ENCODE assay signal across 24 cellular contexts in genomic region chr22:38432264-38432663, GRCh38. TPM values are rescaled to one million over a fixed set of nuclear protein-coding genes. Genes with fewer than 3 reads are reported as not detected.
"Had no signal": no experiment of that assay in that cellular context is flagged by ENCODE, and none has a peak within 500 bp of the region (broad histone marks: within the 10 kb centered on the region; RNA-seq: fewer than 3 reads in every experiment).

No MANE protein-coding gene starts in this region.

- H3K36me3 ChIP-seq: ascending aorta, breast epithelium, colonic mucosa, esophagus squamous epithelium, uterus had no signal

- DNase-seq: activated CD4-positive, alpha-beta T cell treated with anti-CD3 and anti-CD28 coated beads, Interleukin-2, amount 10 ng/mL, durations not matched to agents 7 days and 5 days; activated CD4-positive, CD25-positive, alpha-beta regulatory T cell treated with anti-CD3 and anti-CD28 coated beads, Interleukin-2, amount 50 U/mL, for 72 hours; activated CD8-positive, alpha-beta memory T cell treated with anti-CD3 and anti-CD28 coated beads, Interleukin-2, amount 10 ng/mL, durations not matched to agents 7 days and 5 days; activated CD8-positive, alpha-beta T cell treated with anti-CD3 and anti-CD28 coated beads for 36 hours; activated effector memory CD4-positive, alpha-beta T cell treated with anti-CD3 and anti-CD28 coated beads, Interleukin-2, amount 50 U/mL, for 16 hours; activated naive CD4-positive, alpha-beta T cell treated with anti-CD3 and anti-CD28 coated beads, Interleukin-2, amount 10 ng/mL, durations not matched to agents 7 days and 5 days; activated T-cell treated with anti-CD3 and anti-CD28 coated beads for 4 hours; colonic mucosa; dorsolateral prefrontal cortex; esophagus squamous epithelium; nucleus accumbens; stimulated activated CD4-positive, alpha-beta T cell treated with anti-CD3 and anti-CD28 coated beads, Interleukin-2, amount 100 ng/mL, for 48 hours; stimulated activated CD8-positive, alpha-beta memory T cell treated with anti-CD3 and anti-CD28 coated beads, Interleukin-4, amount 100 ng/mL, for 48 hours; stimulated activated naive CD4-positive, alpha-beta T cell; T-cell; testis; trophoblast cell; uterus had no signal

- H3K4me3 ChIP-seq: ascending aorta, breast epithelium, colonic mucosa, dorsolateral prefrontal cortex, esophagus squamous epithelium, testis, uterus had no signal

- H3K9ac ChIP-seq: parathyroid adenoma had no signal

- ATAC-seq: activated CD8-positive, alpha-beta memory T cell treated with anti-CD3 and anti-CD28 coated beads, Interleukin-2, amount 10 ng/mL, durations not matched to agents 7 days and 5 days; activated CD8-positive, alpha-beta T cell treated with anti-CD3 and anti-CD28 coated beads for 36 hours; T-cell had no signal

- H3K4me1 ChIP-seq: ascending aorta, breast epithelium, colonic mucosa, parathyroid adenoma, uterus had no signal

- H3K27ac ChIP-seq: ascending aorta, breast epithelium, colonic mucosa, esophagus squamous epithelium, parathyroid adenoma, testis, uterus, VCaP had no signal

- H3K27me3 ChIP-seq: ascending aorta, breast epithelium, colonic mucosa, dorsolateral prefrontal cortex, testis, uterus had no signal

- H3K9me3 ChIP-seq: ascending aorta, breast epithelium, colonic mucosa, esophagus squamous epithelium, testis, uterus had no signal

RNA-seq across cellular contexts. Expression of gene KCNJ4, which starts 22.7 kb away (rescaled TPM):
- total RNA-seq: activated CD4-positive, alpha-beta T cell treated with anti-CD3 and anti-CD28 coated beads, Interleukin-2, amount 10 ng/mL, durations not matched to agents 7 days and 5 days; activated CD8-positive, alpha-beta memory T cell treated with anti-CD3 and anti-CD28 coated beads, Interleukin-2, amount 10 ng/mL, durations not matched to agents 7 days and 5 days; activated CD8-positive, alpha-beta T cell treated with anti-CD3 and anti-CD28 coated beads for 36 hours; ascending aorta; breast epithelium; colonic mucosa; esophagus squamous epithelium; fibroblast of villous mesenchyme; kidney epithelial cell; T-cell had no signal
